In genomic region chr13:98273067-98273823, GRCh38 we compare ENCODE assay signal across 27 cellular contexts.
DNase-seq lines count a peak whose midpoint lies in the region; ATAC-seq, FAIRE-seq and TF ChIP-seq lines count a peak whose summit lies in the region.
"Had no signal": no experiment of that assay in that cellular context is flagged by ENCODE, and none has a peak within 500 bp of the region (broad histone marks: within the 10 kb centered on the region; RNA-seq: fewer than 3 reads in every experiment).

No MANE protein-coding gene starts in this region.

- H3K4me1 Mint-ChIP-seq in glutamatergic neuron (ENCODE audit: low read depth, unreplicated experiment) = peaks cover 54% of the 10 kb centered on the region
- H3K4me1 Mint-ChIP-seq: activated CD4-positive, alpha-beta T cell treated with anti-CD3 and anti-CD28 coated beads, Interleukin-2, amount 10 ng/mL, durations not matched to agents 24 days and 14 days; activated naive CD8-positive, alpha-beta T cell treated with anti-CD3 and anti-CD28 coated beads for 36 hours had no signal

- H3K9ac ChIP-seq in neural cell (ENCODE audit: low read length) = no peak overlapping the region
- no peak overlapping the region for H3K9ac ChIP-seq in mammary epithelial cell (ENCODE audit: insufficient read depth, low read length)
- H3K9ac ChIP-seq: BLaER1 had no signal

- peaks cover 6% of the 10 kb centered on the region for H3K36me3 Mint-ChIP-seq in glutamatergic neuron (ENCODE audit: unreplicated experiment)
- H3K36me3 Mint-ChIP-seq: activated naive CD8-positive, alpha-beta T cell treated with anti-CD3 and anti-CD28 coated beads for 36 hours; memory B cell; natural killer cell treated with Interleukin-12 subunit alpha and Interleukin-12 subunit beta and Interleukin-15 and Interleukin-18, amount 100 ng/mL, for 72 hours had no signal

- no peak overlapping the region for H3K27ac ChIP-seq in A549
- H3K27ac ChIP-seq in SJCRH30 = peak overlapping the region; percentile 35; the same call in 1 of the 2 replicates
- peak overlapping the region; percentile 84 for H3K27ac ChIP-seq in neural cell (ENCODE audit: low read length)
- H3K27ac ChIP-seq in PC-9 = no peak overlapping the region
- no peak overlapping the region for H3K27ac ChIP-seq in mammary epithelial cell (ENCODE audit: insufficient read depth, low read depth, low read length)
- H3K27ac ChIP-seq: BLaER1, HL-60 had no signal

- peaks cover 4% of the 10 kb centered on the region for H3K27me3 Mint-ChIP-seq in glutamatergic neuron (ENCODE audit: unreplicated experiment)
- H3K27me3 Mint-ChIP-seq: activated naive CD8-positive, alpha-beta T cell treated with anti-CD3 and anti-CD28 coated beads for 36 hours had no signal

- H3K79me2 ChIP-seq in neural cell (replicated peaks; ENCODE audit: insufficient read depth, low read length) = peaks cover 27% of the 10 kb centered on the region
- H3K79me2 ChIP-seq in PC-9 (ENCODE audit: low read depth) = 0 out of 2 replicates have a peak, but pooled peaks cover 6% of the 10 kb centered on the region
- H3K79me2 ChIP-seq in mammary epithelial cell (ENCODE audit: insufficient read depth, low read length) = no peaks in the 10 kb centered on the region

- H2AFZ ChIP-seq in neural cell (ENCODE audit: low read depth, low read length) (no peak overlapping the region), PC-9 (no peak overlapping the region), mammary epithelial cell (ENCODE audit: low read depth, low read length) (no peak overlapping the region)

- no peaks in the 10 kb centered on the region for H3K36me3 ChIP-seq in SJCRH30
- no peaks in the 10 kb centered on the region for H3K36me3 ChIP-seq in neural cell (ENCODE audit: insufficient read depth, low read length)
- no peaks in the 10 kb centered on the region for H3K36me3 ChIP-seq in PC-9 (ENCODE audit: low read depth)
- H3K36me3 ChIP-seq in mammary epithelial cell (ENCODE audit: insufficient read depth, low read length) = no peaks in the 10 kb centered on the region

- BruUV-seq in PC-9 (replicated peaks; lab: Mats Ljungman, UMichigan) = no TSS peak
- no TSS peak for BruUV-seq in mammary epithelial cell (replicated peaks; lab: Mats Ljungman, UMichigan)

- H3K4me3 Mint-ChIP-seq in glutamatergic neuron (ENCODE audit: unreplicated experiment) = peak overlapping the region; percentile 58
- H3K4me3 Mint-ChIP-seq: activated CD4-positive, alpha-beta T cell treated with anti-CD3 and anti-CD28 coated beads, Interleukin-2, amount 10 ng/mL, durations not matched to agents 24 days and 14 days; activated naive CD8-positive, alpha-beta T cell treated with anti-CD3 and anti-CD28 coated beads for 36 hours; memory B cell; natural killer cell treated with Interleukin-12 subunit alpha and Interleukin-12 subunit beta and Interleukin-15 and Interleukin-18, amount 100 ng/mL, for 72 hours had no signal

- TF ChIP-seq CTCF in A549 (IDR thresholded peaks at IDR 0.05) (no peak), glutamatergic neuron (IDR thresholded peaks at IDR 0.05; ENCODE audit: partially characterized antibody, unreplicated experiment) (no peak), neural cell (IDR thresholded peaks at IDR 0.05; ENCODE audit: poor library complexity, severe bottlenecking) (no peak), PC-9 (conservative IDR thresholded peaks at IDR 0.05) (no peak), lower leg skin (IDR thresholded peaks at IDR 0.05) (no peak), mammary epithelial cell (conservative IDR thresholded peaks at IDR 0.05 in 1 of 2, IDR thresholded peaks at IDR 0.05 in 1 of 2; ENCODE audit: extremely low read depth in 1 of 2, insufficient read depth in 1 of 2, low read depth in 1 of 2, low read length in 2 of 2) (no peak)

- no peak for ATAC-seq in A549
- ATAC-seq: natural killer cell treated with Interleukin-12 subunit alpha and Interleukin-12 subunit beta and Interleukin-15 and Interleukin-18, amount 100 ng/mL, for 72 hours had no signal

- H3K27ac Mint-ChIP-seq in glutamatergic neuron (ENCODE audit: unreplicated experiment) = peak overlapping the region; percentile 87
- H3K27ac Mint-ChIP-seq: activated CD4-positive, alpha-beta T cell treated with anti-CD3 and anti-CD28 coated beads, Interleukin-2, amount 10 ng/mL, durations not matched to agents 24 days and 14 days; activated naive CD8-positive, alpha-beta T cell treated with anti-CD3 and anti-CD28 coated beads for 36 hours; activated T-helper 2 cell treated with anti-CD3 and anti-CD28 coated beads, Interferon-gamma antibody, Interleukin-2, Interleukin-4, amounts not matched to agents 10 μg/mL and 5 μg/mL and 100 μg/mL, durations not matched to agents 14 hours and 24 hours and 36 hours; memory B cell; natural killer cell treated with Interleukin-12 subunit alpha and Interleukin-12 subunit beta and Interleukin-15 and Interleukin-18, amount 100 ng/mL, for 72 hours had no signal

- FAIRE-seq in A549 (lab: Jason Lieb, UNC) = no peak
- FAIRE-seq: endothelial cell of umbilical vein, GM18507, islet of Langerhans, urothelium cell line had no signal

- 77% methylated on average over 9 of the region's 9 CpGs for WGBS in A549 (ENCODE audit: missing lambda C conversion rate)
- 91 to 92% methylated on average over 9 of the region's 9 CpGs for WGBS in lower leg skin, 2 donors
- WGBS in mammary epithelial cell (ENCODE audit: low coverage, missing lambda C conversion rate) = 79% methylated on average over 7 of the region's 9 CpGs

- H3K4me2 ChIP-seq in A549 (no peak overlapping the region), neural cell (ENCODE audit: low read length) (peak overlapping the region; percentile 56), PC-9 (no peak overlapping the region), mammary epithelial cell (ENCODE audit: insufficient read depth, low read depth, low read length) (no peak overlapping the region)
- H3K4me2 ChIP-seq: BLaER1 had no signal

- no peaks in the 10 kb centered on the region for H3K9me2 ChIP-seq in neural cell (ENCODE audit: insufficient read depth, low read length)
- no peaks in the 10 kb centered on the region for H3K9me2 ChIP-seq in PC-9 (ENCODE audit: insufficient read depth)

- TF ChIP-seq EP300 in A549 (IDR thresholded peaks at IDR 0.05) = no peak
- no peak for TF ChIP-seq EP300 in neural cell (conservative IDR thresholded peaks at IDR 0.05; ENCODE audit: poor library complexity, severe bottlenecking)

- dilution Hi-C loops in mammary epithelial cell (cut with HindIII; ENCODE audit: low sequenced_read_pairs) = no loop called here

- DNase-seq in A549 (ENCODE audit: low read depth in 1 of 2, low spot score in 1 of 2) = no peak
- DNase-seq in SJCRH30 = peak in 1 of 2 experiments; percentile 9
- no peak for DNase-seq in glutamatergic neuron
- DNase-seq in PC-9 = no peak
- no peak for DNase-seq in lower leg skin (ENCODE audit: low spot score in 2 of 2)
- DNase-seq in mammary epithelial cell = no peak
- DNase-seq in NCI-H1436 (lab: John Stamatoyannopoulos, UW) = no peak
- DNase-seq: activated CD4-positive, alpha-beta T cell treated with anti-CD3 and anti-CD28 coated beads, Interleukin-2, amount 10 ng/mL, durations not matched to agents 24 days and 14 days; activated naive CD8-positive, alpha-beta T cell treated with anti-CD3 and anti-CD28 coated beads for 36 hours; cortex of kidney; KBM-7; NCI-H1694; OCI-M1; SHP77 treated with DMSO at 0.1 percent for 48 hours; stimulated activated CD8-positive, alpha-beta memory T cell treated with anti-CD3 and anti-CD28 coated beads, Interleukin-4, amount 100 ng/mL, for 48 hours; substantia nigra; T-helper 1 cell had no signal

- POLR2A ChIA-PET in A549 (lab: Yijun Ruan, JAX) = no interaction called here
- POLR2A ChIA-PET in PC-9 (lab: Charles Lee; ENCODE audit: unreplicated experiment) = interaction anchor here (0.7 kb wide), 1 partner anchor 1148 kb away, joined by 5 read pairs; no protein-coding TSS in a partner anchor

- CTCF ChIA-PET in A549 (lab: Yijun Ruan, JAX) (no interaction called here), PC-9 (lab: Charles Lee) (interaction anchor here (0.6 kb wide), 1 partner anchor 9 kb away, joined by 8 read pairs; no protein-coding TSS in a partner anchor), mammary epithelial cell (lab: Charles Lee; ENCODE audit: low non-redundant PET) (no interaction called here)

- H3K4me1 ChIP-seq in A549 (peaks cover 3% of the 10 kb centered on the region; the same call in 1 of the 3 replicates), SJCRH30 (peaks cover 32% of the 10 kb centered on the region), PC-9 (replicated peaks; ENCODE audit: insufficient read depth) (peaks cover 11% of the 10 kb centered on the region; the same call in 1 of the 2 replicates), mammary epithelial cell (ENCODE audit: insufficient read depth, low read length) (no peaks in the 10 kb centered on the region)

- H3K9me3 ChIP-seq in A549 (no peaks in the 10 kb centered on the region), SJCRH30 (replicated peaks) (no peaks in the 10 kb centered on the region), neural cell (ENCODE audit: low read length) (no peaks in the 10 kb centered on the region), PC-9 (ENCODE audit: insufficient read depth, low read depth) (no peaks in the 10 kb centered on the region), mammary epithelial cell (replicated peaks; ENCODE audit: insufficient read depth, low read length) (no peaks in the 10 kb centered on the region)
- H3K9me3 ChIP-seq: BLaER1 had no signal

- no peak overlapping the region for H3K4me3 ChIP-seq in A549
- H3K4me3 ChIP-seq in SJCRH30 = no peak overlapping the region
- no peak overlapping the region for H3K4me3 ChIP-seq in neural cell (ENCODE audit: low read length)
- H3K4me3 ChIP-seq in PC-9 = no peak overlapping the region
- no peak overlapping the region for H3K4me3 ChIP-seq in lower leg skin (ENCODE audit: low read depth, poor library complexity, severe bottlenecking)
- H3K4me3 ChIP-seq in mammary epithelial cell (replicated peaks in 1 of 3; ENCODE audit: insufficient read depth in 1 of 3, low read depth in 2 of 3, low read length in 3 of 3) = no peak overlapping the region
- H3K4me3 ChIP-seq: BLaER1 had no signal

- H4K20me1 ChIP-seq in neural cell (ENCODE audit: insufficient read depth) (no peaks in the 10 kb centered on the region), PC-9 (ENCODE audit: insufficient read depth) (no peaks in the 10 kb centered on the region), mammary epithelial cell (ENCODE audit: insufficient read depth, low read length) (no peaks in the 10 kb centered on the region)
- H4K20me1 ChIP-seq: BLaER1 had no signal

- H3K27me3 ChIP-seq in SJCRH30 (no peaks in the 10 kb centered on the region), neural cell (ENCODE audit: insufficient read depth, low read depth, low read length) (no peaks in the 10 kb centered on the region), PC-9 (ENCODE audit: insufficient read depth, low read depth) (no peaks in the 10 kb centered on the region), mammary epithelial cell (ENCODE audit: insufficient read depth, low read length) (no peaks in the 10 kb centered on the region)
- H3K27me3 ChIP-seq: BLaER1 had no signal

- TF ChIP-seq RAD21 in A549 (conservative IDR thresholded peaks at IDR 0.05 in 1 of 2, IDR thresholded peaks at IDR 0.05 in 1 of 2) = no peak
- no peak for TF ChIP-seq RAD21 in neural cell (conservative IDR thresholded peaks at IDR 0.05)

- H3F3A ChIP-seq in neural cell (ENCODE audit: insufficient read depth, low read length, poor library complexity, severe bottlenecking) = peaks cover 21% of the 10 kb centered on the region
- no peaks in the 10 kb centered on the region for H3F3A ChIP-seq in PC-9 (ENCODE audit: insufficient read depth, low read depth)

- no peak for TF ChIP-seq POLR2A in A549 (IDR thresholded peaks at IDR 0.05; ENCODE audit: low read length)
- no peak for TF ChIP-seq POLR2A in lower leg skin (IDR thresholded peaks at IDR 0.05)

- intact Hi-C loops in PC-9 (cut with micrococcal nuclease; ENCODE audit: unreplicated experiment) = no loop called here
- intact Hi-C loops in lower leg skin (cut with DNase I; ENCODE audit: low total_unique reads) = no loop called here
- intact Hi-C loops in mammary epithelial cell (cut with micrococcal nuclease) = no loop called here

- in situ Hi-C loops in mammary epithelial cell (cut with MboI; ENCODE audit: low sequenced_read_pairs in 2 of 2) = no loop called here

- peaks cover 22% of the 10 kb centered on the region for H3K9me3 Mint-ChIP-seq in glutamatergic neuron (ENCODE audit: unreplicated experiment)
- H3K9me3 Mint-ChIP-seq: activated CD4-positive, alpha-beta T cell treated with anti-CD3 and anti-CD28 coated beads, Interleukin-2, amount 10 ng/mL, durations not matched to agents 24 days and 14 days; activated naive CD8-positive, alpha-beta T cell treated with anti-CD3 and anti-CD28 coated beads for 36 hours; activated T-helper 2 cell treated with anti-CD3 and anti-CD28 coated beads, Interferon-gamma antibody, Interleukin-2, Interleukin-4, amounts not matched to agents 10 μg/mL and 5 μg/mL and 100 μg/mL, durations not matched to agents 14 hours and 24 hours and 36 hours; memory B cell; natural killer cell treated with Interleukin-12 subunit alpha and Interleukin-12 subunit beta and Interleukin-15 and Interleukin-18, amount 100 ng/mL, for 72 hours had no signal

Comparison
In these comparisons a context has a peak if more than half of its experiments do, and no peak if none do; other contexts are left out.
1. H3K27ac ChIP-seq: peak in SJCRH30 (single experiment) and neural cell (single experiment); none in A549 (0 of 2), PC-9 (single experiment) and mammary epithelial cell (single experiment).